Comparison of ENCODE assay signal across 27 cellular contexts in the genomic region with DNA sequence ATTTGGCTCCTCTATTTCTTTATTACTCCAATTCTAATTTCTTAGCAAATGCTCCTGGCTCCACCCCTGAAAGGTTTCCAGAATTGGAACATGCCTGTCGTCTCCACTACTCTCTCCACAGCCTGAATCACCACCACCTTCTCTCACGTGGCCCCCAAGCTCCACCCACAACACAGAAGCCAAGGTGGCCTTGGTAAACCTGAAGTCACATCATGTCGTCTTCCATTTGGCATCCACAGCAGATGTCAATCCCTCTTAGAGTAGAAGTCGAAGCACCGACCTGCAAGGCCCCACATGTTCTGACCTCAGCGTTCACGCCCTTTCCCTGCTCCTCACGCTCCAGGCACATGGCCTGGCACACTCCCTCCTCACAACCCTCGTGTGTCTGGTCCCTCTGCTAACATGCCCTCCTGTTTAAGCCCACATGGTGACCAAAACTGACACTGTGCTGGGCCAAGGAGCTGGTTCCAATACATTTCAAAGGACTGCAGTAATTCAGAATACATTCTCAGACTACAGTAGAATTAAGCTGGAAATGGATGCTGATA.
"Had no signal": no experiment of that assay in that cellular context is flagged by ENCODE, and none has a peak within 500 bp of the region (broad histone marks: within the 10 kb centered on the region; RNA-seq: fewer than 3 reads in every experiment).

No MANE protein-coding gene starts in this region.

- DNase-seq: activated B cell treated with CpG ODN at 0.5 μM for 24 hours; activated CD4-positive, alpha-beta memory T cell treated with anti-CD3 and anti-CD28 coated beads for 36 hours; activated CD4-positive, alpha-beta T cell treated with anti-CD3 and anti-CD28 coated beads for 1 hour; activated CD4-positive, alpha-beta T cell treated with anti-CD3 and anti-CD28 coated beads, Interleukin-2, amount 10 ng/mL, durations not matched to agents 7 days and 5 days; activated CD8-positive, alpha-beta memory T cell treated with anti-CD3 and anti-CD28 coated beads for 24 hours; activated effector memory CD4-positive, alpha-beta T cell treated with anti-CD3 and anti-CD28 coated beads, Interleukin-2, amount 50 U/mL, for 16 hours; activated naive CD4-positive, alpha-beta T cell treated with Interleukin-2 at 50 U/mL for 16 hours; activated naive CD8-positive, alpha-beta T cell treated with anti-CD3 and anti-CD28 coated beads, Interleukin-2, amount 50 U/mL, for 24 hours; activated T-cell treated with anti-CD3 and anti-CD28 coated beads, Interleukin-2, amount 50 U/mL, for 4 hours; amniotic stem cell; body of pancreas; central memory CD4-positive, alpha-beta T cell; NCI-H1105 treated with DMSO at 0.1 percent for 48 hours; NCI-H1436 treated with DMSO at 0.1 percent for 48 hours; NCI-H187; NCI-H2081; NCI-H510A treated with DMSO at 0.1 percent for 48 hours; NCI-H69; NK-92 treated with Interleukin-12 subunit alpha and Interleukin-12 subunit beta, amount 100 ng/mL, for 24 hours; Peyer's patch; SHP77; SW 1271 had no signal

- H3K4me1 ChIP-seq: Peyer's patch had no signal

- H3K9me3 ChIP-seq: ascending aorta, body of pancreas, Peyer's patch, SJSA1 had no signal

- H3K4me3 ChIP-seq: ascending aorta, body of pancreas, Peyer's patch, SJSA1 had no signal

- H3K27me3 ChIP-seq: ascending aorta, body of pancreas, Peyer's patch, SJSA1 had no signal

- H3K27ac ChIP-seq: ascending aorta, body of pancreas, Peyer's patch, SJSA1 had no signal

- ATAC-seq: activated naive CD4-positive, alpha-beta T cell treated with anti-CD3 and anti-CD28 coated beads, Interleukin-2, amount 50 U/mL, for 72 hours; activated naive CD8-positive, alpha-beta T cell treated with anti-CD3 and anti-CD28 coated beads, Interleukin-2, amount 50 U/mL, for 24 hours; activated T-cell treated with anti-CD3 and anti-CD28 coated beads, Interleukin-2, amount 50 U/mL, for 4 hours; body of pancreas; SK-N-SH treated with all-trans-retinoic acid at 6 μM for 48 hours had no signal

- FAIRE-seq: bronchial epithelial cell had no signal

- H3K36me3 ChIP-seq: ascending aorta, Peyer's patch had no signal
